ENCODE assay signal across 1 cellular context in genomic region chr9:129177791-129178578, GRCh38.
A peak's percentile ranks its signal among the peaks of the same experiment; 100 is the strongest.
TF ChIP-seq lines count a peak whose summit lies in the region.

TSS of gene IER5L (minus strand) at chr9:129178261. CDS start at chr9:129178052, 209 bp downstream.

TF ChIP-seq in HEK293, 187 proteins besides CTCF, POLR2A, EP300 and RAD21 (continued from another document):
- TF ChIP-seq ZNF398 (tag by site-specific recombination; IDR thresholded peaks at IDR 0.05) (0 out of 2 replicates have a peak, but pooled peaks have one; percentile 25), ZNF341 (tag by site-specific recombination; IDR thresholded peaks at IDR 0.05; ENCODE audit: low read depth) (peak; percentile 48), ZNF311 (tag by site-specific recombination; IDR thresholded peaks at IDR 0.05; ENCODE audit: borderline replicate concordance) (no peak), ZNF10 (tag by site-specific recombination; IDR thresholded peaks at IDR 0.05) (peak; percentile 78; the same call in 1 of the 2 replicates), INSM2 (tag by site-specific recombination; IDR thresholded peaks at IDR 0.05) (peak; percentile 47; the same call in 1 of the 2 replicates), ZNF585B (tag by site-specific recombination; IDR thresholded peaks at IDR 0.05) (no peak), ZNF391 (tag by site-specific recombination; IDR thresholded peaks at IDR 0.05; ENCODE audit: borderline replicate concordance, low read depth) (peak; percentile 80), ZBTB8A (tag by site-specific recombination; IDR thresholded peaks at IDR 0.05) (peak; percentile 84), FEZF1 (tag by site-specific recombination; IDR thresholded peaks at IDR 0.05) (no peak), ZBTB26 (tag by site-specific recombination; optimal IDR thresholded peaks at IDR 0.05) (peak; percentile 93), ZNF660 (tag by site-specific recombination; IDR thresholded peaks at IDR 0.05) (peak; percentile 77), ZNF555 (tag by site-specific recombination; conservative IDR thresholded peaks at IDR 0.05) (no peak), YY2 (tag by site-specific recombination; IDR thresholded peaks at IDR 0.05) (peak; percentile 59; the same call in 1 of the 2 replicates), BCL11A (tag by site-specific recombination; IDR thresholded peaks at IDR 0.05; ENCODE audit: low read depth) (peak; percentile 57; the same call in 1 of the 2 replicates), ZNF366 (tag by site-specific recombination; conservative IDR thresholded peaks at IDR 0.05) (no peak), ZFP37 (tag by site-specific recombination; IDR thresholded peaks at IDR 0.05) (peak; percentile 87), ZXDB (tag by site-specific recombination; IDR thresholded peaks at IDR 0.05) (peak; percentile 64; the same call in 1 of the 2 replicates), ZNF530 (tag by site-specific recombination; IDR thresholded peaks at IDR 0.05; ENCODE audit: low read depth) (no peak), SP7 (tag by site-specific recombination; IDR thresholded peaks at IDR 0.05) (peak; percentile 75), ZFP41 (tag by site-specific recombination; IDR thresholded peaks at IDR 0.05; ENCODE audit: borderline replicate concordance) (no peak), GLIS2 (tag by site-specific recombination; IDR thresholded peaks at IDR 0.05) (peak; percentile 34; the same call in 1 of the 2 replicates), GLI4 (tag by site-specific recombination; IDR thresholded peaks at IDR 0.05) (0 out of 2 replicates have a peak, but pooled peaks have one; percentile 51), ZBTB7A (tag by site-specific recombination; IDR thresholded peaks at IDR 0.05; ENCODE audit: low read depth) (0 out of 2 replicates have a peak, but pooled peaks have one; percentile 52), ZNF639 (tag by site-specific recombination; IDR thresholded peaks at IDR 0.05) (0 out of 2 replicates have a peak, but pooled peaks have one; percentile 46), ZNF571 (tag by site-specific recombination; IDR thresholded peaks at IDR 0.05) (no peak), BCL11B (tag by site-specific recombination; IDR thresholded peaks at IDR 0.05; ENCODE audit: low read depth) (0 out of 2 replicates have a peak, but pooled peaks have one; percentile 42), ZNF266 (tag by site-specific recombination; IDR thresholded peaks at IDR 0.05; ENCODE audit: low read depth) (no peak), ZNF514 (tag by site-specific recombination; IDR thresholded peaks at IDR 0.05) (no peak), ZIC2 (tag by site-specific recombination; IDR thresholded peaks at IDR 0.05) (peak; percentile 21; the same call in 1 of the 2 replicates), KLF1 (tag by site-specific recombination; IDR thresholded peaks at IDR 0.05) (peak; percentile 39; the same call in 1 of the 2 replicates)
- TF ChIP-seq, protein P1, sequence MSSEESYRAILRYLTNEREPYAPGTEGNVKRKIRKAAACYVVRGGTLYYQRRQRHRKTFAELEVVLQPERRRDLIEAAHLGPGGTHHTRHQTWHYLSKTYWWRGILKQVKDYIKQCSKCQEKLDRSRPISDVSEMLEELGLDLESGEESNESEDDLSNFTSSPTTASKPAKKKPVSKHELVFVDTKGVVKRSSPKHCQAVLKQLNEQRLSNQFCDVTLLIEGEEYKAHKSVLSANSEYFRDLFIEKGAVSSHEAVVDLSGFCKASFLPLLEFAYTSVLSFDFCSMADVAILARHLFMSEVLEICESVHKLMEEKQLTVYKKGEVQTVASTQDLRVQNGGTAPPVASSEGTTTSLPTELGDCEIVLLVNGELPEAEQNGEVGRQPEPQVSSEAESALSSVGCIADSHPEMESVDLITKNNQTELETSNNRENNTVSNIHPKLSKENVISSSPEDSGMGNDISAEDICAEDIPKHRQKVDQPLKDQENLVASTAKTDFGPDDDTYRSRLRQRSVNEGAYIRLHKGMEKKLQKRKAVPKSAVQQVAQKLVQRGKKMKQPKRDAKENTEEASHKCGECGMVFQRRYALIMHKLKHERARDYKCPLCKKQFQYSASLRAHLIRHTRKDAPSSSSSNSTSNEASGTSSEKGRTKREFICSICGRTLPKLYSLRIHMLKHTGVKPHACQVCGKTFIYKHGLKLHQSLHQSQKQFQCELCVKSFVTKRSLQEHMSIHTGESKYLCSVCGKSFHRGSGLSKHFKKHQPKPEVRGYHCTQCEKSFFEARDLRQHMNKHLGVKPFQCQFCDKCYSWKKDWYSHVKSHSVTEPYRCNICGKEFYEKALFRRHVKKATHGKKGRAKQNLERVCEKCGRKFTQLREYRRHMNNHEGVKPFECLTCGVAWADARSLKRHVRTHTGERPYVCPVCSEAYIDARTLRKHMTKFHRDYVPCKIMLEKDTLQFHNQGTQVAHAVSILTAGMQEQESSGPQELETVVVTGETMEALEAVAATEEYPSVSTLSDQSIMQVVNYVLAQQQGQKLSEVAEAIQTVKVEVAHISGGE (tag by site-specific recombination; conservative IDR thresholded peaks at IDR 0.05; ENCODE audit: low read depth), result no peak; the same call in 1 of the 2 replicates
- TF ChIP-seq, protein P2, sequence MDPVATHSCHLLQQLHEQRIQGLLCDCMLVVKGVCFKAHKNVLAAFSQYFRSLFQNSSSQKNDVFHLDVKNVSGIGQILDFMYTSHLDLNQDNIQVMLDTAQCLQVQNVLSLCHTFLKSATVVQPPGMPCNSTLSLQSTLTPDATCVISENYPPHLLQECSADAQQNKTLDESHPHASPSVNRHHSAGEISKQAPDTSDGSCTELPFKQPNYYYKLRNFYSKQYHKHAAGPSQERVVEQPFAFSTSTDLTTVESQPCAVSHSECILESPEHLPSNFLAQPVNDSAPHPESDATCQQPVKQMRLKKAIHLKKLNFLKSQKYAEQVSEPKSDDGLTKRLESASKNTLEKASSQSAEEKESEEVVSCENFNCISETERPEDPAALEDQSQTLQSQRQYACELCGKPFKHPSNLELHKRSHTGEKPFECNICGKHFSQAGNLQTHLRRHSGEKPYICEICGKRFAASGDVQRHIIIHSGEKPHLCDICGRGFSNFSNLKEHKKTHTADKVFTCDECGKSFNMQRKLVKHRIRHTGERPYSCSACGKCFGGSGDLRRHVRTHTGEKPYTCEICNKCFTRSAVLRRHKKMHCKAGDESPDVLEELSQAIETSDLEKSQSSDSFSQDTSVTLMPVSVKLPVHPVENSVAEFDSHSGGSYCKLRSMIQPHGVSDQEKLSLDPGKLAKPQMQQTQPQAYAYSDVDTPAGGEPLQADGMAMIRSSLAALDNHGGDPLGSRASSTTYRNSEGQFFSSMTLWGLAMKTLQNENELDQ (tag by site-specific recombination; IDR thresholded peaks at IDR 0.05; ENCODE audit: low read depth), result no peak
